In genomic region chr2:227812001-227812400, GRCh38 we compare ENCODE assay signal across 29 cellular contexts. TPM values are rescaled to one million over a fixed set of nuclear protein-coding genes. Genes with fewer than 3 reads are reported as not detected.
"Had no signal": no experiment of that assay in that cellular context is flagged by ENCODE, and none has a peak within 500 bp of the region (broad histone marks: within the 10 kb centered on the region; RNA-seq: fewer than 3 reads in every experiment).

No MANE protein-coding gene starts in this region.

- H3K27me3 ChIP-seq: ascending aorta, SJCRH30 had no signal

- H3K4me1 ChIP-seq: body of pancreas, SJCRH30 had no signal

- H3K27ac ChIP-seq: ascending aorta, body of pancreas, KMS-11, SJCRH30 had no signal

- H3K9me3 ChIP-seq: ascending aorta, body of pancreas, SJCRH30, SK-N-SH had no signal

- H3K36me3 Mint-ChIP-seq: activated naive CD4-positive, alpha-beta T cell treated with anti-CD3 and anti-CD28 coated beads, Interleukin-2, amount 50 U/mL, for 72 hours had no signal

- H3K4me3 Mint-ChIP-seq: activated naive CD8-positive, alpha-beta T cell treated with anti-CD3 and anti-CD28 coated beads, Interleukin-2, amount 50 U/mL, for 24 hours; activated T-helper 1 cell treated with anti-CD3 and anti-CD28 coated beads, Interleukin-12 subunit alpha, Interleukin-12 subunit beta, Interleukin-2, Interleukin-4 antibody, amounts not matched to agents 30 ng/mL and 10 ng/mL and 1 ng/mL, durations not matched to agents 14 hours and 24 hours and 36 hours; T-helper 2 cell treated with Interferon-gamma antibody and Interleukin-4, amounts not matched to agents 5 μg/mL and 100 μg/mL, for 36 hours had no signal

- H3K4me2 ChIP-seq: KMS-11, SK-N-SH had no signal

- H3K4me3 ChIP-seq: ascending aorta, body of pancreas, SJCRH30 had no signal

- DNase-seq: activated CD4-positive, alpha-beta T cell treated with anti-CD3 and anti-CD28 coated beads for 4 hours; activated CD8-positive, alpha-beta memory T cell treated with anti-CD3 and anti-CD28 coated beads for 24 hours; activated effector memory CD4-positive, alpha-beta T cell treated with anti-CD3 and anti-CD28 coated beads, Interleukin-2, amount 50 U/mL, for 16 hours; activated naive CD4-positive, alpha-beta T cell treated with Interleukin-2 at 50 U/mL for 16 hours; activated naive CD8-positive, alpha-beta T cell treated with anti-CD3 and anti-CD28 coated beads, Interleukin-2, amount 50 U/mL, for 24 hours; amniotic stem cell; body of pancreas; MV-4-11; NCI-H1092 treated with DMSO at 0.1 percent for 48 hours; NCI-H1417 treated with DMSO at 0.1 percent for 48 hours; NCI-H1694 treated with DMSO at 0.1 percent for 48 hours; NCI-H2029 treated with DMSO at 0.1 percent for 48 hours; NCI-H345; NCI-H510A; NCI-H526 treated with DMSO at 0.1 percent for 48 hours; NCI-H82; RPMI8226; SJCRH30; SK-N-SH; T-helper 1 cell had no signal

- H3K27ac Mint-ChIP-seq: activated naive CD4-positive, alpha-beta T cell treated with anti-CD3 and anti-CD28 coated beads, Interleukin-2, amount 50 U/mL, for 72 hours; activated naive CD8-positive, alpha-beta T cell treated with anti-CD3 and anti-CD28 coated beads, Interleukin-2, amount 50 U/mL, for 24 hours; activated T-helper 1 cell treated with anti-CD3 and anti-CD28 coated beads, Interleukin-12 subunit alpha, Interleukin-12 subunit beta, Interleukin-2, Interleukin-4 antibody, amounts not matched to agents 30 ng/mL and 10 ng/mL and 1 ng/mL, durations not matched to agents 14 hours and 24 hours and 36 hours; T-helper 2 cell treated with Interferon-gamma antibody and Interleukin-4, amounts not matched to agents 5 μg/mL and 100 μg/mL, for 36 hours had no signal

- H3K36me3 ChIP-seq: ascending aorta, SJCRH30 had no signal

- H3K9me3 Mint-ChIP-seq: activated naive CD4-positive, alpha-beta T cell treated with anti-CD3 and anti-CD28 coated beads, Interleukin-2, amount 50 U/mL, for 72 hours; activated naive CD8-positive, alpha-beta T cell treated with anti-CD3 and anti-CD28 coated beads, Interleukin-2, amount 50 U/mL, for 24 hours; activated T-helper 1 cell treated with anti-CD3 and anti-CD28 coated beads, Interleukin-12 subunit alpha, Interleukin-12 subunit beta, Interleukin-2, Interleukin-4 antibody, amounts not matched to agents 30 ng/mL and 10 ng/mL and 1 ng/mL, durations not matched to agents 14 hours and 24 hours and 36 hours; T-helper 2 cell treated with Interferon-gamma antibody and Interleukin-4, amounts not matched to agents 5 μg/mL and 100 μg/mL, for 36 hours had no signal

- H3K9me2 ChIP-seq: SK-N-SH had no signal

- ATAC-seq: activated CD4-positive, CD25-positive, alpha-beta regulatory T cell treated with anti-CD3 and anti-CD28 coated beads, Interleukin-2, amount 50 U/mL, for 24 hours; activated naive CD4-positive, alpha-beta T cell treated with anti-CD3 and anti-CD28 coated beads, Interleukin-2, amount 50 U/mL, for 72 hours; activated naive CD8-positive, alpha-beta T cell treated with anti-CD3 and anti-CD28 coated beads, Interleukin-2, amount 50 U/mL, for 24 hours; body of pancreas; Panc1; Right ventricle myocardium inferior had no signal

RNA-seq across cellular contexts. Expression of gene CCL20, which starts 1.6 kb away (rescaled TPM):
- total RNA-seq: ascending aorta, OCI-LY7, Right ventricle myocardium inferior had no signal

RNA-seq across cellular contexts. Expression of gene DAW1, which starts 59.4 kb away (rescaled TPM):
- total RNA-seq: activated naive CD4-positive, alpha-beta T cell treated with anti-CD3 and anti-CD28 coated beads, Interleukin-2, amount 50 U/mL, for 72 hours; activated T-helper 1 cell treated with anti-CD3 and anti-CD28 coated beads, Interleukin-12 subunit alpha, Interleukin-12 subunit beta, Interleukin-2, Interleukin-4 antibody, amounts not matched to agents 30 ng/mL and 10 ng/mL and 1 ng/mL, durations not matched to agents 14 hours and 24 hours and 36 hours; ascending aorta; body of pancreas; OCI-LY7; Right ventricle myocardium inferior had no signal
